Comparison of ENCODE assay signal across 15 cellular contexts in genomic region chr22:27795053-27795452, GRCh38. TPM values are rescaled to one million over a fixed set of nuclear protein-coding genes. Genes with fewer than 3 reads are reported as not detected.
DNase-seq lines count a peak whose midpoint lies in the region; TF ChIP-seq lines count a peak whose summit lies in the region.
"Had no signal": no experiment of that assay in that cellular context is flagged by ENCODE, and none has a peak within 500 bp of the region (broad histone marks: within the 10 kb centered on the region; RNA-seq: fewer than 3 reads in every experiment).

No MANE protein-coding gene starts in this region.

- H3K4me3 ChIP-seq in HUES48 (ENCODE audit: low read depth, low read length) (peak overlapping the region; percentile 48), iPS-18c (ENCODE audit: insufficient read depth, low read depth, low read length) (peak overlapping the region; percentile 36; the same call in 1 of the 2 replicates), sigmoid colon (peak overlapping the region; percentile 9 to 86 (median 46))
- H3K4me3 ChIP-seq: BLaER1 treated with 17β-estradiol and CSF1 and Interleukin-3, amounts not matched to agents 10 nM and 100 nM had no signal

- peak overlapping the region; percentile 89 for H3K27ac Mint-ChIP-seq in chondrocyte (ENCODE audit: unreplicated experiment)
- H3K27ac Mint-ChIP-seq: activated CD4-positive, alpha-beta memory T cell treated with anti-CD3 and anti-CD28 coated beads, Interleukin-2, amount 10 ng/mL, durations not matched to agents 7 days and 5 days; activated naive CD4-positive, alpha-beta T cell treated with anti-CD3 and anti-CD28 coated beads for 36 hours; T-helper 1 cell treated with Interleukin-12 subunit alpha and Interleukin-12 subunit beta and Interleukin-4 antibody, amounts not matched to agents 30 μg/mL and 1 μg/mL, for 36 hours had no signal

- H3K9me3 Mint-ChIP-seq in chondrocyte (ENCODE audit: low read depth): no peaks in the 10 kb centered on the region
- H3K9me3 Mint-ChIP-seq: activated CD4-positive, alpha-beta memory T cell treated with anti-CD3 and anti-CD28 coated beads, Interleukin-2, amount 10 ng/mL, durations not matched to agents 7 days and 5 days; activated naive CD4-positive, alpha-beta T cell treated with anti-CD3 and anti-CD28 coated beads for 36 hours; T-helper 1 cell treated with Interleukin-12 subunit alpha and Interleukin-12 subunit beta and Interleukin-4 antibody, amounts not matched to agents 30 μg/mL and 1 μg/mL, for 36 hours had no signal

- H3K27me3 ChIP-seq in HUES48 (ENCODE audit: control insufficient read depth, insufficient read depth, low read length) (peaks cover 97% of the 10 kb centered on the region), sigmoid colon (peaks cover 0 to 40% (median 16%) of the 10 kb centered on the region in 3 donors)

- intact Hi-C loops in sigmoid colon (cut with DNase I): no loop called here

- no peaks in the 10 kb centered on the region for H3K27me3 Mint-ChIP-seq in chondrocyte (ENCODE audit: low read depth)

- 87 to 93% methylated on average over 14 of the region's 14 CpGs for WGBS in sigmoid colon, 2 donors

- no peak overlapping the region for H3K9ac ChIP-seq in HUES48 (ENCODE audit: low read depth, low read length)
- H3K9ac ChIP-seq: BLaER1 treated with 17β-estradiol and CSF1 and Interleukin-3, amounts not matched to agents 10 nM and 100 nM had no signal

- peak overlapping the region; percentile 90 for H3K4me3 Mint-ChIP-seq in chondrocyte (ENCODE audit: unreplicated experiment)
- H3K4me3 Mint-ChIP-seq: activated CD4-positive, alpha-beta memory T cell treated with anti-CD3 and anti-CD28 coated beads, Interleukin-2, amount 10 ng/mL, durations not matched to agents 7 days and 5 days; activated naive CD4-positive, alpha-beta T cell treated with anti-CD3 and anti-CD28 coated beads for 36 hours; T-helper 1 cell treated with Interleukin-12 subunit alpha and Interleukin-12 subunit beta and Interleukin-4 antibody, amounts not matched to agents 30 μg/mL and 1 μg/mL, for 36 hours had no signal

- H3K27ac ChIP-seq in HUES48 (ENCODE audit: low read depth, low read length) (no peak overlapping the region), sigmoid colon (peak overlapping the region; percentile 75 to 93 (median 85))
- H3K27ac ChIP-seq: BLaER1 treated with 17β-estradiol and CSF1 and Interleukin-3, amounts not matched to agents 10 nM and 100 nM; neutrophil had no signal

- H3K4me1 ChIP-seq in HUES48 (ENCODE audit: control insufficient read depth, insufficient read depth, low read length) (peaks cover 61% of the 10 kb centered on the region), sigmoid colon (peaks cover 0 to 54% (median 31%) of the 10 kb centered on the region in 4 donors)

- no peak for TF ChIP-seq POLR2A in sigmoid colon (IDR thresholded peaks at IDR 0.05)

- DNase-seq in chondrocyte (ENCODE audit: low spot score): no peak
- DNase-seq in sigmoid colon: no peak
- no peak for DNase-seq in occipital lobe (lab: John Stamatoyannopoulos, UW)
- DNase-seq in NCI-H524 (lab: John Stamatoyannopoulos, UW): no peak
- no peak for DNase-seq in epidermal melanocyte (ENCODE audit: insufficient read length, low spot score)
- DNase-seq in stimulated activated CD4-positive, alpha-beta T cell treated with anti-CD3 and anti-CD28 coated beads, Interleukin-12 subunit alpha, Interleukin-12 subunit beta, amount 100 ng/mL, for 4 hours: no peak
- DNase-seq: activated CD4-positive, alpha-beta memory T cell treated with anti-CD3 and anti-CD28 coated beads, Interleukin-2, amount 10 ng/mL, durations not matched to agents 7 days and 5 days; activated naive CD4-positive, alpha-beta T cell treated with anti-CD3 and anti-CD28 coated beads for 36 hours; effector CD4-positive, alpha-beta T cell; NCI-H2107 had no signal

- TF ChIP-seq CTCF in chondrocyte (IDR thresholded peaks at IDR 0.05): no peak
- TF ChIP-seq CTCF in sigmoid colon (IDR thresholded peaks at IDR 0.05): no peak

- H3K36me3 ChIP-seq in HUES48 (ENCODE audit: control insufficient read depth, insufficient read depth, low read length) (no peaks in the 10 kb centered on the region), sigmoid colon (no peaks in the 10 kb centered on the region)
- H3K36me3 ChIP-seq: BLaER1 treated with 17β-estradiol and CSF1 and Interleukin-3, amounts not matched to agents 10 nM and 100 nM; neutrophil had no signal

- TF ChIP-seq EP300 in sigmoid colon (IDR thresholded peaks at IDR 0.05): no peak

- H3K9me3 ChIP-seq in HUES48 (ENCODE audit: control insufficient read depth, insufficient read depth, low read length): no peaks in the 10 kb centered on the region
- H3K9me3 ChIP-seq in iPS-18c (ENCODE audit: control insufficient read depth, insufficient read depth, low read length): no peaks in the 10 kb centered on the region
- H3K9me3 ChIP-seq in sigmoid colon: no peaks in the 10 kb centered on the region
- H3K9me3 ChIP-seq: neutrophil had no signal

- peaks cover 68% of the 10 kb centered on the region for H3K4me1 Mint-ChIP-seq in chondrocyte (ENCODE audit: low read depth)
- H3K4me1 Mint-ChIP-seq: activated CD4-positive, alpha-beta memory T cell treated with anti-CD3 and anti-CD28 coated beads, Interleukin-2, amount 10 ng/mL, durations not matched to agents 7 days and 5 days had no signal

- H3K36me3 Mint-ChIP-seq in chondrocyte (ENCODE audit: low read depth): peaks cover 25% of the 10 kb centered on the region

RNA-seq across cellular contexts. Expression of gene MN1, which starts 6.5 kb away (rescaled TPM):
- total RNA-seq in chondrocyte (119 to 156 TPM (median 121 TPM) in 3 replicates), sigmoid colon (10 to 100 TPM in 1 of 4 donors, 1 to 10 TPM in 3; 6.4 to 21.3 (median 7.5) TPM), occipital lobe (24.8 TPM)
- 1 to 10 TPM in 1 of 3 donors, under 1 TPM in 2; under 0.01 to 1.2 (median 0.85) TPM for polyA plus RNA-seq in sigmoid colon
